ENCODE assay signal across 8 cellular contexts in the genomic region with DNA sequence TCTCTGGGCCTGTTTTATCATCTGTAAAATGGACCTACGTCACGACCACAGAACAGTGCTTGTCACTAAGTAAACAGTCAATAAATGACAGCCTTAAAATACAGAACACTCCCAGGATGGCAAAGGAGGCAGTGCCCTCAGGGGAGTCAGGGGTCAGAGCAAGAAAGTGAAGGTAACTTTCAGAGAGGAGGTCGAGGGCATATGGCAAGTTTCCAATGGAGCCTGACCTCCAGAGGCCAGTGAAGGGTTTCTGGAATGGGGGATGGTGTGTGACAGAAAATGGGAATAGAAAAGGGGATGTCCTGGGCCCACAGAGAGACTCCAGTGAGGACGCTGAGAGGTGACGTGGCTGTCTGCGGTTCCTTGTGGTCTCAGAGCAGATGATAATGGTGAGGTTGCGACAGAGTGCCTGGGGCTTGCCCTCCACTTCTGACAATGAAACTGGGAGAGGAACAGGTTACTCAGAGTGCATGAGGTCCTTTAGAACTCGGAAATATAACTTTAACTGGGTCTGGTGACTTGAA.
DNase-seq lines count a peak whose midpoint lies in the region; ATAC-seq and TF ChIP-seq lines count a peak whose summit lies in the region.

No MANE protein-coding gene starts in this region.

- peaks cover 0 to 2% (median 0%) of the 10 kb centered on the region in 3 donors for H3K36me3 Mint-ChIP-seq in naive thymus-derived CD8-positive, alpha-beta T cell

- H3K4me3 ChIP-seq in GM06990 (replicated peaks; ENCODE audit: low read depth, low read length) (peak overlapping the region; percentile 23; the same call in 1 of the 2 replicates), MM.1S (ENCODE audit: low read length) (peak overlapping the region; percentile 29; the same call in 1 of the 2 replicates)

- no peaks in the 10 kb centered on the region for H3K27me3 ChIP-seq in GM06990 (replicated peaks; ENCODE audit: control insufficient read depth, insufficient read depth, low read length)
- no peaks in the 10 kb centered on the region for H3K27me3 ChIP-seq in MM.1S (replicated peaks; ENCODE audit: insufficient read depth, low read length)

- no peaks in the 10 kb centered on the region for H3K27me3 Mint-ChIP-seq in naive thymus-derived CD8-positive, alpha-beta T cell

- peaks cover 12 to 31% (median 26%) of the 10 kb centered on the region in 4 donors for H3K4me1 Mint-ChIP-seq in naive thymus-derived CD8-positive, alpha-beta T cell

- H3K79me2 ChIP-seq in MM.1S (ENCODE audit: low read length) = no peaks in the 10 kb centered on the region

- POLR2A ChIA-PET in naive thymus-derived CD8-positive, alpha-beta T cell (lab: Charles Lee) = interaction anchor here (0.5 kb wide), 1 partner anchor 982 kb away, joined by 3 read pairs; no protein-coding TSS in a partner anchor

- H3K27ac ChIP-seq in MM.1S (ENCODE audit: low read length) = peak overlapping the region; percentile 62; the same call in 1 of the 2 replicates

- peak overlapping the region in 5 of 10 donors; percentile 3 to 44 (median 21) for H3K4me3 Mint-ChIP-seq in naive thymus-derived CD8-positive, alpha-beta T cell

- H4K20me1 ChIP-seq in MM.1S (ENCODE audit: insufficient read depth, low read length) = no peaks in the 10 kb centered on the region

- ATAC-seq in GM21825 (IDR thresholded peaks at IDR 0.05; ENCODE audit: unreplicated experiment) = peak; percentile 93
- peak; percentile 70 to 82 for ATAC-seq in naive thymus-derived CD8-positive, alpha-beta T cell

- H3K9me3 Mint-ChIP-seq in naive thymus-derived CD8-positive, alpha-beta T cell = peaks cover 0 to 3% (median 0%) of the 10 kb centered on the region in 9 donors

- H3K4me1 ChIP-seq in MM.1S (ENCODE audit: low read length) = peaks cover 13% of the 10 kb centered on the region

- H3K9ac ChIP-seq in MM.1S (ENCODE audit: low read length) = peak overlapping the region; percentile 27; the same call in 1 of the 2 replicates

- H3K9me3 ChIP-seq in MM.1S (replicated peaks; ENCODE audit: insufficient read depth, low read length) = no peaks in the 10 kb centered on the region

- H3K36me3 ChIP-seq in GM06990 (ENCODE audit: control insufficient read depth, insufficient read depth, low read length) (no peaks in the 10 kb centered on the region), MM.1S (replicated peaks; ENCODE audit: insufficient read depth, low read length) (no peaks in the 10 kb centered on the region)

- H3K9me2 ChIP-seq in MM.1S (replicated peaks; ENCODE audit: insufficient read depth, low read length) = no peaks in the 10 kb centered on the region

- peak overlapping the region; percentile 64 for H3K4me2 ChIP-seq in MM.1S (ENCODE audit: low read depth, low read length)

- peak; percentile 61 for DNase-seq in GM06990 (ENCODE audit: extremely low read depth, insufficient read length)
- DNase-seq in MM.1S = peak; percentile 70
- DNase-seq in activated T-cell treated with anti-CD3 and anti-CD28 coated beads for 1 hour (ENCODE audit: low read depth) = peak; percentile 1
- DNase-seq in naive thymus-derived CD8-positive, alpha-beta T cell = peak in 5 of 10 donors; percentile 9 to 30 (median 17)
- no peak for DNase-seq in NCI-H146 (lab: John Stamatoyannopoulos, UW)
- no peak for DNase-seq in NCI-H2171 treated with DMSO at 0.1 percent for 48 hours (lab: John Stamatoyannopoulos, UW)
- DNase-seq in DMS153 (lab: John Stamatoyannopoulos, UW) = no peak

- H3F3A ChIP-seq in MM.1S (ENCODE audit: insufficient read depth, low read length) = peaks cover 5% of the 10 kb centered on the region

- H3K27ac Mint-ChIP-seq in naive thymus-derived CD8-positive, alpha-beta T cell = peak overlapping the region in 6 of 10 donors; percentile 43 to 77 (median 67)

- H2AFZ ChIP-seq in MM.1S (ENCODE audit: low read length) = no peak overlapping the region

- TF ChIP-seq CTCF in GM06990 (IDR thresholded peaks at IDR 0.05; ENCODE audit: insufficient read depth, low read length, poor library complexity, severe bottlenecking) = no peak
- no peak for TF ChIP-seq CTCF in MM.1S (IDR thresholded peaks at IDR 0.05; ENCODE audit: low read length)

Comparison
In these comparisons a context has a peak if more than half of its experiments do, and no peak if none do; other contexts are left out.
1. DNase-seq: peak in GM06990 (single experiment), MM.1S (single experiment) and activated T-cell treated with anti-CD3 and anti-CD28 coated beads for 1 hour (single experiment); none in NCI-H146 (single experiment), NCI-H2171 treated with DMSO at 0.1 percent for 48 hours (single experiment) and DMS153 (single experiment).